ENCODE assay signal across 26 cellular contexts in genomic region chr17:10738516-10739258, GRCh38. TPM values are rescaled to one million over a fixed set of nuclear protein-coding genes. Genes with fewer than 3 reads are reported as not detected.
A peak's percentile ranks its signal among the peaks of the same experiment; 100 is the strongest.
DNase-seq lines count a peak whose midpoint lies in the region; ATAC-seq, FAIRE-seq and TF ChIP-seq lines count a peak whose summit lies in the region.
"Had no signal": no experiment of that assay in that cellular context is flagged by ENCODE, and none has a peak within 500 bp of the region (broad histone marks: within the 10 kb centered on the region; RNA-seq: fewer than 3 reads in every experiment).

No MANE protein-coding gene starts in this region.

- ATAC-seq in IMR-90 (ENCODE audit: low read depth) (no peak), left lung (peak; percentile 33)
- ATAC-seq: activated CD8-positive, alpha-beta memory T cell treated with anti-CD3 and anti-CD28 coated beads, Interleukin-2, amount 10 ng/mL, durations not matched to agents 7 days and 5 days; stimulated activated naive B cell treated with anti-CD40 and anti-IgM and Interleukin-4, amounts not matched to agents 10 μg/mL and 1 μg/mL and 100 μg/mL, for 72 hours; WTC11 had no signal

- peaks cover 6% of the 10 kb centered on the region for H3K27me3 Mint-ChIP-seq in neural progenitor cell (ENCODE audit: insufficient read depth, low read depth)
- H3K27me3 Mint-ChIP-seq: activated CD8-positive, alpha-beta memory T cell treated with anti-CD3 and anti-CD28 coated beads, Interleukin-2, amount 10 ng/mL, durations not matched to agents 7 days and 5 days had no signal

- H3K27me3 ChIP-seq in IMR-90 (ENCODE audit: control insufficient read depth, insufficient read depth, low read length) (peaks cover 12% of the 10 kb centered on the region), H1 (replicated peaks in 1 of 4; ENCODE audit: control insufficient read depth in 3 of 4, extremely low read depth in 1 of 4, insufficient read depth in 3 of 4, low read length in 3 of 4) (no peaks in the 10 kb centered on the region), left lung (no peaks in the 10 kb centered on the region), neural progenitor cell (no peaks in the 10 kb centered on the region)
- H3K27me3 ChIP-seq: BLaER1 had no signal

- no peak overlapping the region for H2AK9ac ChIP-seq in IMR-90 (replicated peaks; ENCODE audit: low read depth, low read length, poor library complexity)

- no peak for TF ChIP-seq RAD21 in IMR-90 (IDR thresholded peaks at IDR 0.05; ENCODE audit: low read length)
- TF ChIP-seq RAD21 in H1 (IDR thresholded peaks at IDR 0.05 in 1 of 2, conservative IDR thresholded peaks at IDR 0.05 in 1 of 2; ENCODE audit: low read depth in 2 of 2, low read length in 2 of 2), result no peak

- no peaks in the 10 kb centered on the region for H3K79me2 ChIP-seq in H1 (ENCODE audit: control insufficient read depth in 1 of 2, insufficient read depth in 2 of 2, low read length in 2 of 2)
- no peaks in the 10 kb centered on the region for H3K79me2 ChIP-seq in neural progenitor cell (ENCODE audit: low read depth)

- H3K56ac ChIP-seq in IMR-90 (ENCODE audit: extremely low read depth, insufficient read depth, low read length) (no peak overlapping the region), H1 (replicated peaks; ENCODE audit: insufficient read length, low read depth, low read length) (no peak overlapping the region)

- BruUV-seq in IMR-90 (replicated peaks; lab: Mats Ljungman, UMichigan), result no TSS peak

- 75% methylated on average over 1 of the region's 5 CpGs; no CpG with 5 or more reads in 1 of the 2 experiments for WGBS in IMR-90 (ENCODE audit: extremely low coverage in 2 of 2, insufficient read length in 1 of 2), 2 experiments
- WGBS in H1 (ENCODE audit: extremely low coverage in 1 of 2, insufficient coverage in 1 of 2, insufficient read length in 1 of 2, insufficient replicate concordance in 2 of 2, low coverage in 1 of 2, low lambda C conversion rate in 2 of 2, missing lambda C conversion rate in 1 of 2), 2 experiments, result 69% methylated on average over 5 of the region's 5 CpGs; no CpG with 5 or more reads in 1 of the 2 experiments

- CTCF ChIA-PET in IMR-90 (lab: Yijun Ruan, JAX), result interaction anchor here (2.4 kb wide), 1 partner anchor 8 kb away, joined by 10 read pairs; no protein-coding TSS in a partner anchor
- CTCF ChIA-PET in H1 (lab: Charles Lee; ENCODE audit: partially characterized antibody), result interaction anchor here (0.6 to 8.1 kb wide), 10 partner anchors 9 to 1242 kb away, joined by 3 to 88 read pairs (median 4); no protein-coding TSS in a partner anchor

- POLR2A ChIA-PET in IMR-90 (lab: Charles Lee; ENCODE audit: unreplicated experiment) (no interaction called here), H1 (lab: Charles Lee; ENCODE audit: partially characterized antibody) (interaction anchor here (1.0 to 1.2 kb wide), 2 partner anchors 8 to 106 kb away, joined by 3 to 4 read pairs; no protein-coding TSS in a partner anchor)

- no peak overlapping the region for H3K27ac ChIP-seq in IMR-90 (ENCODE audit: insufficient read depth, low read length)
- no peak overlapping the region for H3K27ac ChIP-seq in H1 (ENCODE audit: low read depth, low read length)
- no peak overlapping the region for H3K27ac ChIP-seq in left lung
- no peak overlapping the region for H3K27ac ChIP-seq in neural progenitor cell
- H3K27ac ChIP-seq: BLaER1, RWPE1 had no signal

- TF ChIP-seq POLR2A in IMR-90 (IDR thresholded peaks at IDR 0.05; ENCODE audit: low read depth, low read length) (no peak), H1 (IDR thresholded peaks at IDR 0.05; ENCODE audit: control extremely low read depth in 1 of 2, low read depth in 2 of 2, low read length in 2 of 2) (no peak)

- in situ Hi-C loops in IMR-90 (cut with MboI; ENCODE audit: low sequenced_read_pairs) (loop anchor here (5.0 to 10.0 kb wide), 3 partner anchors 94 to 1256 kb away; partner anchors contain the start of gene ZNF18), KBM-7 (cut with MboI; ENCODE audit: low pct_unique_long_range_greater_than_20kb, low sequenced_read_pairs) (no loop called here)

- no peak overlapping the region for H3K18ac ChIP-seq in IMR-90 (ENCODE audit: low read depth, low read length)
- no peak overlapping the region for H3K18ac ChIP-seq in H1 (ENCODE audit: extremely low read depth, low read length)

- H2BK15ac ChIP-seq in IMR-90 (ENCODE audit: low read depth, low read length), result no peak overlapping the region
- no peak overlapping the region for H2BK15ac ChIP-seq in H1 (ENCODE audit: low read length)

- no peak overlapping the region for H4K8ac ChIP-seq in IMR-90 (ENCODE audit: low read depth in 2 of 2, low read length in 2 of 2)
- H4K8ac ChIP-seq in H1 (ENCODE audit: extremely low read depth, insufficient read depth, low read length), result no peak overlapping the region

- H2BK120ac ChIP-seq in IMR-90 (ENCODE audit: low read depth, low read length) (no peak overlapping the region), H1 (replicated peaks; ENCODE audit: low read depth, low read length) (no peak overlapping the region)

- H4K20me1 ChIP-seq in IMR-90 (ENCODE audit: insufficient read depth, low read length), result no peaks in the 10 kb centered on the region
- no peaks in the 10 kb centered on the region for H4K20me1 ChIP-seq in H1 (replicated peaks in 1 of 2; ENCODE audit: control insufficient read depth in 1 of 2, insufficient read depth in 2 of 2, low read length in 2 of 2)
- no peaks in the 10 kb centered on the region for H4K20me1 ChIP-seq in neural progenitor cell (ENCODE audit: low read depth)
- H4K20me1 ChIP-seq: BLaER1 had no signal

- no peak overlapping the region for H3K14ac ChIP-seq in IMR-90 (replicated peaks; ENCODE audit: low read depth, low read length)
- H3K14ac ChIP-seq in H1 (ENCODE audit: insufficient read length), result no peak overlapping the region

- H2AFZ ChIP-seq in IMR-90 (replicated peaks; ENCODE audit: low read length, poor library complexity) (peak overlapping the region; percentile 2), H1 (ENCODE audit: low read length) (no peak overlapping the region), neural progenitor cell (replicated peaks) (no peak overlapping the region)

- no peak overlapping the region for H3K4me2 ChIP-seq in IMR-90 (ENCODE audit: low read depth, low read length)
- H3K4me2 ChIP-seq in H1 (ENCODE audit: insufficient read depth in 1 of 2, low read depth in 2 of 2, low read length in 2 of 2), result no peak overlapping the region
- H3K4me2 ChIP-seq in neural progenitor cell, result no peak overlapping the region
- H3K4me2 ChIP-seq: BLaER1 had no signal

- H3F3A ChIP-seq in neural progenitor cell (ENCODE audit: low read depth), result no peaks in the 10 kb centered on the region

- DNase-seq in IMR-90 (no peak), H1 (ENCODE audit: low read depth in 1 of 2, low spot score in 2 of 2) (peak in 1 of 2 experiments; percentile 28), left lung (no peak), posterior vena cava (ENCODE audit: low spot score) (peak; percentile 51), KBM-7 (no peak), putamen (ENCODE audit: low spot score) (no peak), neural progenitor cell (ENCODE audit: low spot score) (no peak)
- no peak for DNase-seq in stimulated activated CD4-positive, alpha-beta T cell treated with anti-CD3 and anti-CD28 coated beads, Interleukin-4, amount 100 ng/mL, for 24 hours
- DNase-seq: ACHN; activated CD4-positive, alpha-beta T cell treated with anti-CD3 and anti-CD28 coated beads, Interleukin-2, amount 50 U/mL, for 1 hour; activated naive CD4-positive, alpha-beta T cell treated with anti-CD3 and anti-CD28 coated beads for 36 hours; Caco-2; DMS79 treated with DMSO at 0.1 percent for 48 hours; GOT3; kidney glomerular epithelial cell; NCI-H1092; NCI-H187; NCI-H526 treated with DMSO at 0.1 percent for 48 hours; stimulated activated CD4-positive, alpha-beta T cell treated with anti-CD3 and anti-CD28 coated beads, Interleukin-2, amount 100 ng/mL, for 48 hours; stimulated activated naive B cell treated with anti-CD40 and anti-IgM and Interleukin-4, amounts not matched to agents 10 μg/mL and 1 μg/mL and 100 μg/mL, for 72 hours had no signal

- H2BK5ac ChIP-seq in IMR-90 (ENCODE audit: low read depth, low read length, poor library complexity, severe bottlenecking) (no peak overlapping the region), H1 (ENCODE audit: low read depth, low read length) (peak overlapping the region; percentile 56; the same call in 1 of the 2 replicates)

- no peaks in the 10 kb centered on the region for H3K9me1 ChIP-seq in IMR-90 (ENCODE audit: insufficient read depth, low read length)

- H4K91ac ChIP-seq in IMR-90 (ENCODE audit: insufficient read depth, low read depth, low read length) (no peak overlapping the region), H1 (replicated peaks; ENCODE audit: insufficient read length, low read length) (no peak overlapping the region)

- H3K4ac ChIP-seq in IMR-90 (ENCODE audit: low read depth, low read length) (no peak overlapping the region), H1 (replicated peaks; ENCODE audit: insufficient read length, low read depth, low read length) (no peak overlapping the region)

- H3K4me1 ChIP-seq in IMR-90 (ENCODE audit: control insufficient read depth, insufficient read depth, low read length) (no peaks in the 10 kb centered on the region), H1 (replicated peaks in 1 of 4; ENCODE audit: control insufficient read depth in 3 of 4, insufficient read depth in 4 of 4, low read length in 3 of 4) (no peaks in the 10 kb centered on the region), left lung (no peaks in the 10 kb centered on the region), neural progenitor cell (no peaks in the 10 kb centered on the region)
- H3K4me1 ChIP-seq: Caco-2, prostate gland had no signal

- H2BK20ac ChIP-seq in IMR-90 (ENCODE audit: low read depth, low read length) (no peak overlapping the region), H1 (ENCODE audit: low read length) (no peak overlapping the region)

- no peak overlapping the region for H3K27ac Mint-ChIP-seq in neural progenitor cell
- H3K27ac Mint-ChIP-seq: activated CD8-positive, alpha-beta memory T cell treated with anti-CD3 and anti-CD28 coated beads, Interleukin-2, amount 10 ng/mL, durations not matched to agents 7 days and 5 days; activated naive CD4-positive, alpha-beta T cell treated with anti-CD3 and anti-CD28 coated beads for 36 hours; stimulated activated naive B cell treated with anti-CD40 and anti-IgM and Interleukin-4, amounts not matched to agents 10 μg/mL and 1 μg/mL and 100 μg/mL, for 72 hours; WTC11 had no signal

- H3K4me1 Mint-ChIP-seq in neural progenitor cell, result peaks cover 11% of the 10 kb centered on the region

- H3K9me3 ChIP-seq in IMR-90 (ENCODE audit: control insufficient read depth, insufficient read depth, low read length) (no peaks in the 10 kb centered on the region), H1 (ENCODE audit: insufficient read depth in 2 of 2, low read depth in 1 of 2, low read length in 1 of 2) (no peaks in the 10 kb centered on the region), left lung (no peaks in the 10 kb centered on the region), neural progenitor cell (ENCODE audit: low read depth) (no peaks in the 10 kb centered on the region)
- H3K9me3 ChIP-seq: BLaER1, Caco-2, prostate gland had no signal

- H3K4me3 Mint-ChIP-seq in neural progenitor cell, result no peak overlapping the region
- H3K4me3 Mint-ChIP-seq: activated CD8-positive, alpha-beta memory T cell treated with anti-CD3 and anti-CD28 coated beads, Interleukin-2, amount 10 ng/mL, durations not matched to agents 7 days and 5 days; activated naive CD4-positive, alpha-beta T cell treated with anti-CD3 and anti-CD28 coated beads for 36 hours; neural crest cell; stimulated activated naive B cell treated with anti-CD40 and anti-IgM and Interleukin-4, amounts not matched to agents 10 μg/mL and 1 μg/mL and 100 μg/mL, for 72 hours; WTC11 had no signal

- H2AK5ac ChIP-seq in IMR-90 (ENCODE audit: low read depth, low read length) (no peak overlapping the region), H1 (ENCODE audit: low read depth, low read length) (no peak overlapping the region)

- no peak for TF ChIP-seq EP300 in H1 (IDR thresholded peaks at IDR 0.05; ENCODE audit: borderline replicate concordance in 1 of 2, low read depth in 2 of 2, low read length in 2 of 2)

- H3K36me3 Mint-ChIP-seq in neural progenitor cell, result no peaks in the 10 kb centered on the region
- H3K36me3 Mint-ChIP-seq: activated CD8-positive, alpha-beta memory T cell treated with anti-CD3 and anti-CD28 coated beads, Interleukin-2, amount 10 ng/mL, durations not matched to agents 7 days and 5 days; stimulated activated naive B cell treated with anti-CD40 and anti-IgM and Interleukin-4, amounts not matched to agents 10 μg/mL and 1 μg/mL and 100 μg/mL, for 72 hours; WTC11 had no signal

- H3K9ac ChIP-seq in IMR-90 (ENCODE audit: low read depth, low read length), result no peak overlapping the region
- no peak overlapping the region for H3K9ac ChIP-seq in H1 (replicated peaks in 1 of 4; ENCODE audit: extremely low read depth in 1 of 4, low read depth in 3 of 4, low read length in 3 of 4)
- no peak overlapping the region for H3K9ac ChIP-seq in neural progenitor cell
- H3K9ac ChIP-seq: BLaER1 had no signal

- peak overlapping the region; percentile 71; the same call in 1 of the 2 replicates for H2BK12ac ChIP-seq in H1 (ENCODE audit: low read depth, low read length)

- H3K79me1 ChIP-seq in IMR-90 (ENCODE audit: low read depth in 1 of 2, low read length in 2 of 2) (no peaks in the 10 kb centered on the region), H1 (ENCODE audit: low read depth, low read length) (no peaks in the 10 kb centered on the region)

- H3K23me2 ChIP-seq in H1 (ENCODE audit: low read depth, low read length), result no peaks in the 10 kb centered on the region; the same call in 1 of the 2 replicates

- intact Hi-C loops in IMR-90 (cut with micrococcal nuclease), result no loop called here
- intact Hi-C loops in left lung (cut with DNase I), result loop anchor here in 1 of 2 donors (5.0 kb wide), 1 partner anchor 109 kb away; no protein-coding TSS in a partner anchor
- intact Hi-C loops in posterior vena cava (cut with DNase I), result loop anchor here in 1 of 2 donors (2.0 kb wide), 1 partner anchor 106 kb away; no protein-coding TSS in a partner anchor

- H4K5ac ChIP-seq in IMR-90 (ENCODE audit: low read depth, low read length), result no peak overlapping the region
- no peak overlapping the region for H4K5ac ChIP-seq in H1 (ENCODE audit: insufficient read length, low read depth, low read length)

- no peak for FAIRE-seq in H1 (lab: Jason Lieb, UNC)

- TF ChIP-seq CTCF in IMR-90 (conservative IDR thresholded peaks at IDR 0.05; ENCODE audit: low read depth, low read length) (no peak), H1 (IDR thresholded peaks at IDR 0.05; ENCODE audit: control extremely low read depth in 1 of 3, insufficient read depth in 1 of 3, low read depth in 1 of 3, low read length in 3 of 3) (no peak), left lung (IDR thresholded peaks at IDR 0.05) (no peak), neural progenitor cell (IDR thresholded peaks at IDR 0.05) (no peak)

- H3K23ac ChIP-seq in IMR-90 (ENCODE audit: low read depth, low read length) (no peak overlapping the region), H1 (ENCODE audit: insufficient read length) (no peak overlapping the region)

- H3K36me3 ChIP-seq in IMR-90 (ENCODE audit: control insufficient read depth, insufficient read depth, low read length), result no peaks in the 10 kb centered on the region
- no peaks in the 10 kb centered on the region for H3K36me3 ChIP-seq in H1 (ENCODE audit: control insufficient read depth in 2 of 4, insufficient read depth in 4 of 4, low read length in 3 of 4)
- H3K36me3 ChIP-seq in left lung, result no peaks in the 10 kb centered on the region
- no peaks in the 10 kb centered on the region for H3K36me3 ChIP-seq in neural progenitor cell
- H3K36me3 ChIP-seq: BLaER1, prostate gland had no signal

- dilution Hi-C loops in IMR-90 (cut with HindIII; ENCODE audit: low sequenced_read_pairs, unreplicated experiment), result no loop called here

- H3K4me3 ChIP-seq in IMR-90 (ENCODE audit: insufficient read depth, low read depth, low read length), result no peak overlapping the region
- H3K4me3 ChIP-seq in H1 (ENCODE audit: extremely low read depth in 1 of 4, insufficient read depth in 2 of 4, low read depth in 3 of 4, low read length in 4 of 4), result no peak overlapping the region
- no peak overlapping the region for H3K4me3 ChIP-seq in left lung
- H3K4me3 ChIP-seq in neural progenitor cell, result no peak overlapping the region
- H3K4me3 ChIP-seq: BLaER1, prostate gland had no signal

- H3K9me3 Mint-ChIP-seq in neural progenitor cell, result no peaks in the 10 kb centered on the region
- H3K9me3 Mint-ChIP-seq: activated naive CD4-positive, alpha-beta T cell treated with anti-CD3 and anti-CD28 coated beads for 36 hours; neural crest cell; stimulated activated naive B cell treated with anti-CD40 and anti-IgM and Interleukin-4, amounts not matched to agents 10 μg/mL and 1 μg/mL and 100 μg/mL, for 72 hours; WTC11 had no signal

RNA-seq across cellular contexts. Expression of gene TMEM220, which starts 8.9 kb away (rescaled TPM):
- total RNA-seq in IMR-90 (2012; rRNA removed) (1.1 and 1.7 TPM in 2 replicates), left lung (1 to 10 TPM; 6.9 to 7.6 TPM), posterior vena cava (10 to 100 TPM; 11.8 to 15.2 TPM), neural progenitor cell (ENCODE audit: low replicate concordance) (0.28 and 1.5 TPM in 2 replicates)
- polyA plus RNA-seq in IMR-90 (2012; rRNA removed) (1.3 and 1.9 TPM in 2 replicates), H1 (2011; rRNA removed) (2.8 and 4.1 TPM in 2 replicates)
- polyA plus RNA-seq in IMR-90 (2012; cell fraction: cytosol; rRNA removed), result 0.73 and 2.1 TPM in 2 replicates
- 1.3 and 4.7 TPM in 2 replicates for polyA plus RNA-seq in IMR-90 (2012; cell fraction: nucleus; rRNA removed; ENCODE audit: low replicate concordance)
- total RNA-seq in H1 (2021; fragmentation: NEBNext Ultra II Directional; extraction: Animal tissue kit (Norgen Biotek cat#: 25700)), result 3.8 and 4.2 TPM in 2 replicates
- 2.7 TPM for polyA plus RNA-seq in H1 (2011; cell fraction: cytosol; rRNA removed)
- 1.8 TPM for polyA plus RNA-seq in H1 (2011; cell fraction: nucleus; rRNA removed)
- 3.6 to 8.5 TPM (median 4.9 TPM) in 4 replicates for polyA plus RNA-seq in H1 (2012, experiment 1 of 2)
- polyA plus RNA-seq in H1 (2012, experiment 2 of 2), result 1.5 TPM
- polyA plus RNA-seq in H1 (2013, experiment 1 of 2), result 7.0 TPM
- 6.6 TPM for polyA plus RNA-seq in H1 (2013, experiment 2 of 2)
- polyA minus RNA-seq in H1 (2011; rRNA and poly(A)+ RNA removed), result 5.2 and 5.4 TPM in 2 replicates
- 1.5 TPM for polyA minus RNA-seq in H1 (2011; cell fraction: cytosol; rRNA and poly(A)+ RNA removed)
- 6.1 TPM for polyA minus RNA-seq in H1 (2011; cell fraction: nucleus; rRNA and poly(A)+ RNA removed)
- total RNA-seq: Caco-2 had no signal

RNA-seq across cellular contexts. Expression of gene ADPRM, which starts 41.3 kb away (rescaled TPM):
- total RNA-seq in IMR-90 (2012; rRNA removed) (10.3 and 12.2 TPM in 2 replicates), left lung (1 to 10 TPM; 6.2 to 6.5 TPM), posterior vena cava (10 to 100 TPM in 1 of 2 donors, 1 to 10 TPM in 1; 8.5 to 12.0 TPM), neural progenitor cell (ENCODE audit: low replicate concordance) (8.9 and 10.2 TPM in 2 replicates)
- polyA plus RNA-seq in IMR-90 (2012; rRNA removed) (6.1 and 7.4 TPM in 2 replicates), H1 (2011; rRNA removed) (4.6 and 7.9 TPM in 2 replicates)
- polyA plus RNA-seq in IMR-90 (2012; cell fraction: cytosol; rRNA removed), result 1.7 and 1.9 TPM in 2 replicates
- polyA plus RNA-seq in IMR-90 (2012; cell fraction: nucleus; rRNA removed; ENCODE audit: low replicate concordance), result 0.52 and 4.3 TPM in 2 replicates
- 6.0 and 6.7 TPM in 2 replicates for total RNA-seq in H1 (2021; fragmentation: NEBNext Ultra II Directional; extraction: Animal tissue kit (Norgen Biotek cat#: 25700))
- 7.0 TPM for polyA plus RNA-seq in H1 (2011; cell fraction: cytosol; rRNA removed)
- 2.3 TPM for polyA plus RNA-seq in H1 (2011; cell fraction: nucleus; rRNA removed)
- 6.5 to 10.8 TPM (median 7.0 TPM) in 4 replicates for polyA plus RNA-seq in H1 (2012, experiment 1 of 2)
- 0.98 TPM for polyA plus RNA-seq in H1 (2012, experiment 2 of 2)
- polyA plus RNA-seq in H1 (2013, experiment 1 of 2), result 6.1 TPM
- 5.7 TPM for polyA plus RNA-seq in H1 (2013, experiment 2 of 2)
- 7.6 and 10.8 TPM in 2 replicates for polyA minus RNA-seq in H1 (2011; rRNA and poly(A)+ RNA removed)
- 3.4 TPM for polyA minus RNA-seq in H1 (2011; cell fraction: cytosol; rRNA and poly(A)+ RNA removed)
- polyA minus RNA-seq in H1 (2011; cell fraction: nucleus; rRNA and poly(A)+ RNA removed), result 8.0 TPM

RNA-seq across cellular contexts. Expression of gene SCO1, which starts 41.4 kb away (rescaled TPM):
- total RNA-seq in IMR-90 (2012; rRNA removed) (21.7 and 23.1 TPM in 2 replicates), left lung (10 to 100 TPM; 24.5 to 25.1 TPM), posterior vena cava (10 to 100 TPM; 21.7 to 25.8 TPM), neural progenitor cell (ENCODE audit: low replicate concordance) (32.4 and 39.0 TPM in 2 replicates)
- polyA plus RNA-seq in IMR-90 (2012; rRNA removed) (17.0 and 18.2 TPM in 2 replicates), H1 (2011; rRNA removed) (16.6 and 18.7 TPM in 2 replicates)
- 21.8 and 30.2 TPM in 2 replicates for polyA plus RNA-seq in IMR-90 (2012; cell fraction: cytosol; rRNA removed)
- polyA plus RNA-seq in IMR-90 (2012; cell fraction: nucleus; rRNA removed; ENCODE audit: low replicate concordance), result 12.8 and 18.7 TPM in 2 replicates
- 60.3 and 61.8 TPM in 2 replicates for total RNA-seq in H1 (2021; fragmentation: NEBNext Ultra II Directional; extraction: Animal tissue kit (Norgen Biotek cat#: 25700))
- 24.3 TPM for polyA plus RNA-seq in H1 (2011; cell fraction: cytosol; rRNA removed)
- 34.1 TPM for polyA plus RNA-seq in H1 (2011; cell fraction: nucleus; rRNA removed)
- 26.2 to 37.1 TPM (median 31.3 TPM) in 4 replicates for polyA plus RNA-seq in H1 (2012, experiment 1 of 2)
- polyA plus RNA-seq in H1 (2012, experiment 2 of 2), result 7.5 TPM
- 24.2 TPM for polyA plus RNA-seq in H1 (2013, experiment 1 of 2)
- 28.4 TPM for polyA plus RNA-seq in H1 (2013, experiment 2 of 2)
- 19.4 and 25.1 TPM in 2 replicates for polyA minus RNA-seq in H1 (2011; rRNA and poly(A)+ RNA removed)
- polyA minus RNA-seq in H1 (2011; cell fraction: cytosol; rRNA and poly(A)+ RNA removed), result 36.3 TPM
- polyA minus RNA-seq in H1 (2011; cell fraction: nucleus; rRNA and poly(A)+ RNA removed), result 74.1 TPM
